Comparison of ENCODE assay signal across 8 cellular contexts in the genomic region with DNA sequence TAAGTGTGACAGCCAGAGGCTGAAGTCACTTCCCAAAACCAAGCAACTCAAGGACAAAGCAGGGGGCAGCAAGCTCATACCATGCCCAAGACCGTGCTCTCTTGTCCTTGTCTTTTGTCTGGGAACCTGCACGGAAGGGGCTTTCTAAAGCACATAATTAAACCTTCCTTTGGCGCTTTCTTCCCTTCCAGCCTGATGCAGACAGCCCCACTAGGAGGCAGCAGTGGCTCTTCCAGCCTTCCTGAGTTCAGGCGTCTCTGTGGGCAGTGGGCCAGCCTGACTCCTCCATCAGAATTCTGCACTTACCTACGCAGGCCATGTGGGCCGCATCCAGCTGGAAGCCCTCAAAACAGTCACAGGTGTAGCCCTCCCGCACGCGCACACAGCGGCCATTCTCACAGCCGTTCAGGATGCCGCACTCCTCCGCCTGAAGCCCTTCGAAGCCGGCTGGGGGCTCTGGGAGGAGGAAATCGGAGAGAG. TPM values are rescaled to one million over a fixed set of nuclear protein-coding genes. Genes with fewer than 3 reads are reported as not detected.
A peak's percentile ranks its signal among the peaks of the same experiment; 100 is the strongest.
DNase-seq lines count a peak whose midpoint lies in the region; ATAC-seq and TF ChIP-seq lines count a peak whose summit lies in the region.

No MANE protein-coding gene starts in this region.

- no peak overlapping the region for H3K27ac ChIP-seq in VCaP

- no peak overlapping the region for H3K4me3 ChIP-seq in retinal pigment epithelial cell (ENCODE audit: low read length)

- H3K9me3 Mint-ChIP-seq in Calu3 (ENCODE audit: low read depth, unreplicated experiment), result no peaks in the 10 kb centered on the region

- CTCF ChIA-PET in Calu3 (lab: Charles Lee), result no interaction called here

- BruUV-seq in Calu3 (replicated peaks; lab: Mats Ljungman, UMichigan), result no TSS peak

- DNase-seq in Calu3, result peak; percentile 36
- peak; percentile 81 for DNase-seq in left ventricle myocardium superior
- DNase-seq in retinal pigment epithelial cell (ENCODE audit: low read depth), result no peak
- DNase-seq in stimulated activated naive CD4-positive, alpha-beta T cell (lab: John Stamatoyannopoulos, UW), result no peak
- DNase-seq in COLO829 (ENCODE audit: low spot score), result no peak
- DNase-seq in HuH-7.5 (ENCODE audit: low spot score), result no peak

- no peak overlapping the region for H3K27ac Mint-ChIP-seq in Calu3 (ENCODE audit: unreplicated experiment)

- intact Hi-C loops in Calu3 (cut with micrococcal nuclease; ENCODE audit: unreplicated experiment), result no loop called here
- intact Hi-C loops in left ventricle myocardium superior (cut with micrococcal nuclease), result no loop called here

- H3K4me3 Mint-ChIP-seq in Calu3 (ENCODE audit: low read depth, unreplicated experiment), result no peak overlapping the region

- peaks cover 6% of the 10 kb centered on the region for H3K36me3 Mint-ChIP-seq in Calu3 (ENCODE audit: insufficient read depth, unreplicated experiment)

- TF ChIP-seq CTCF in Calu3 (IDR thresholded peaks at IDR 0.05; ENCODE audit: unreplicated experiment) (no peak), LNCAP (IDR thresholded peaks at IDR 0.05) (peak; percentile 81), VCaP (conservative IDR thresholded peaks at IDR 0.05) (peak; percentile 88), retinal pigment epithelial cell (conservative IDR thresholded peaks at IDR 0.05; ENCODE audit: low read depth, low read length) (peak; percentile 93)

- ATAC-seq in left ventricle myocardium superior, result peak; percentile 55

- no peaks in the 10 kb centered on the region for H3K27me3 Mint-ChIP-seq in Calu3 (ENCODE audit: unreplicated experiment)

- no peaks in the 10 kb centered on the region for H3K4me1 Mint-ChIP-seq in Calu3 (ENCODE audit: low read depth, unreplicated experiment)

RNA-seq across cellular contexts. Expression of a gene that starts 7.6 kb away (rescaled TPM):
- total RNA-seq in Calu3 (2022) (23.7 and 26.9 TPM in 2 replicates), left ventricle myocardium superior (37.5 TPM)

RNA-seq across cellular contexts. Expression of a gene that starts 8.1 kb away (rescaled TPM):
- 122 and 142 TPM in 2 replicates for total RNA-seq in Calu3 (2022)
- total RNA-seq in left ventricle myocardium superior, result 105 TPM

Comparison
In these comparisons a context has a peak if more than half of its experiments do, and no peak if none do; other contexts are left out.
1. DNase-seq: peak in Calu3 (single experiment) and left ventricle myocardium superior (single experiment); none in retinal pigment epithelial cell (single experiment), stimulated activated naive CD4-positive, alpha-beta T cell (0 of 6), COLO829 (single experiment) and HuH-7.5 (single experiment).